In the genomic region with DNA sequence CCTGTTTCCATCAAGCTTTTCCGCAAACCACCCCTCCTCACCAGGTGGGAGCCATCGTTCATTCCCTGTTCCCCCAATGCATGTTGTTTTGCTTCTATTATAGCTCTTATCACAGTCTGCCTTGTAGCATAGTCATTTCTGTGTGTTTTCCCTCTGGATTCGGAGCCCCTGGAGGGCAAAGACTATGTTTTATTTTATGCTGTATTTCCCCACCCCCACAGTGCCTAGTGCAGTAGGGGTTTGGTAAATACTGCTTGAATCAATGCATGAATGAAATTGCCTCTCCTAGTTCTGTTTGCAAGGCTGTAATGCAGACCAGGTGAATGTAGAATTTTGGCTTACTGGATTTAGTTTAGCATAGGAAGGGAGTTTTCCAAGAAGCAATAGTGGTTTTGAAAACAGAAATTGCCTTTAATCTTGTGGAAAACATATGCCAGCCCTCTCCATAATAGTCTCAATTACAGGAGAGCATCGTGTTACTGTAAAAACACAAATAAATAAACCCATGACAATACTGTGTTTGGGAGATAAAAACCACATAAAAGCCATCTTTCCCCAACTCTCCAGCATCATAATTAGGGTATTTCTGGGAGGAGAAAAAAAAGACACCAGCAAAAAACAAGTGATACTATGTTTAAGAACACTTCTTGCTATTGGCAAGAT, we compare ENCODE assay signal across 15 cellular contexts.
A peak's percentile ranks its signal among the peaks of the same experiment; 100 is the strongest.
DNase-seq lines count a peak whose midpoint lies in the region; ATAC-seq, FAIRE-seq and TF ChIP-seq lines count a peak whose summit lies in the region.
"Had no signal": no experiment of that assay in that cellular context is flagged by ENCODE, and none has a peak within 500 bp of the region (broad histone marks: within the 10 kb centered on the region; RNA-seq: fewer than 3 reads in every experiment).

No MANE protein-coding gene starts in this region.

- H3K23ac ChIP-seq in mesenchymal stem cell (ENCODE audit: low read length in 2 of 2): no peak overlapping the region

- no peak overlapping the region for H4K8ac ChIP-seq in mesenchymal stem cell (ENCODE audit: low read length)

- H2BK5ac ChIP-seq in mesenchymal stem cell (ENCODE audit: low read depth, low read length, poor library complexity, severe bottlenecking): no peak overlapping the region

- CTCF ChIA-PET in HEK293 (lab: Yijun Ruan, JAX) (interaction anchor here (1.2 kb wide), 1 partner anchor 34 kb away, joined by 3 read pairs; no protein-coding TSS in a partner anchor), HepG2 (lab: Yijun Ruan, JAX; ENCODE audit: low intra/inter-chr PET ratio, low total read pairs) (no interaction called here)

- TF ChIP-seq RAD21 in HepG2 (CRISPR knock-in tag; IDR thresholded peaks at IDR 0.05): no peak

- H3K4me2 ChIP-seq in hepatocyte (peak overlapping the region; percentile 58), mesenchymal stem cell (ENCODE audit: low read length, poor library complexity, severe bottlenecking) (no peak overlapping the region), HepG2 (ENCODE audit: low read depth, low read length) (no peak overlapping the region)

- TF ChIP-seq POLR2A in HepG2 (IDR thresholded peaks at IDR 0.05; ENCODE audit: insufficient read depth in 1 of 2, low read depth in 2 of 2, low read length in 2 of 2): no peak

- H3K79me1 ChIP-seq in mesenchymal stem cell (replicated peaks; ENCODE audit: low read length, poor library complexity, severe bottlenecking): peaks cover 23% of the 10 kb centered on the region

- BruUV-seq in HepG2 (replicated peaks; lab: Mats Ljungman, UMichigan): no TSS peak

- no peak for FAIRE-seq in HepG2 (lab: Jason Lieb, UNC)

- H3K27ac ChIP-seq in HEK293 (ENCODE audit: extremely low read depth, low read depth, low read length): peak overlapping the region; percentile 61
- no peak overlapping the region for H3K27ac ChIP-seq in hepatocyte
- no peak overlapping the region for H3K27ac ChIP-seq in mesenchymal stem cell (ENCODE audit: low read length, poor library complexity, severe bottlenecking)
- H3K27ac ChIP-seq in HepG2 (ENCODE audit: extremely low read length, insufficient read depth, low read length): no peak overlapping the region
- H3K27ac ChIP-seq: SJCRH30 had no signal

- H4K20me1 ChIP-seq in hepatocyte (ENCODE audit: insufficient read depth, poor library complexity, severe bottlenecking): peaks cover 3% of the 10 kb centered on the region
- H4K20me1 ChIP-seq in HepG2 (ENCODE audit: insufficient read depth, low read length): no peaks in the 10 kb centered on the region

- H3K4me1 ChIP-seq in HEK293 (ENCODE audit: control insufficient read depth, insufficient read depth, low read length) (peaks cover 33% of the 10 kb centered on the region), hepatocyte (ENCODE audit: insufficient read depth) (peaks cover 29% of the 10 kb centered on the region), mesenchymal stem cell (ENCODE audit: control insufficient read depth, insufficient read depth, low read depth, low read length) (peaks cover 5% of the 10 kb centered on the region), HepG2 (ENCODE audit: insufficient read depth, low read length) (no peaks in the 10 kb centered on the region)

- 55% methylated on average over 4 of the region's 4 CpGs for WGBS in hepatocyte (ENCODE audit: low lambda C conversion rate, missing lambda C conversion rate)
- WGBS in mesenchymal stem cell: 90% methylated on average over 4 of the region's 4 CpGs
- WGBS in HepG2 (ENCODE audit: low lambda C conversion rate): 26% methylated on average over 4 of the region's 4 CpGs

- DNase-seq in NCI-H1417 (lab: John Stamatoyannopoulos, UW) (peak in 2 of 3 experiments; percentile 40 to 61), NCI-H1417 treated with DMSO at 0.1 percent for 48 hours (lab: John Stamatoyannopoulos, UW) (no peak), NCI-H748 (lab: John Stamatoyannopoulos, UW; ENCODE audit: unreplicated experiment) (peak; percentile 81), hepatocyte (ENCODE audit: low spot score) (no peak), mesenchymal stem cell (no peak), HepG2 (ENCODE audit: low spot score) (no peak)
- DNase-seq: 8988T, MM.1S, NCI-H1092, NCI-H187 treated with DMSO at 0.1 percent for 48 hours had no signal

- H3K9me3 ChIP-seq in HEK293 (ENCODE audit: control insufficient read depth, insufficient read depth, low read depth, low read length) (no peaks in the 10 kb centered on the region), hepatocyte (ENCODE audit: low read depth) (no peaks in the 10 kb centered on the region), mesenchymal stem cell (ENCODE audit: control insufficient read depth, low read length) (no peaks in the 10 kb centered on the region), HepG2 (ENCODE audit: low read length) (no peaks in the 10 kb centered on the region)
- H3K9me3 ChIP-seq: HAP-1 had no signal

- no peak overlapping the region for H2AK5ac ChIP-seq in mesenchymal stem cell (ENCODE audit: low read length, severe bottlenecking)

- H3K36me3 ChIP-seq in HEK293 (ENCODE audit: control insufficient read depth in 2 of 2, insufficient read depth in 1 of 2, low read length in 2 of 2): no peaks in the 10 kb centered on the region
- no peaks in the 10 kb centered on the region for H3K36me3 ChIP-seq in hepatocyte (replicated peaks; ENCODE audit: insufficient read depth, low read depth)
- H3K36me3 ChIP-seq in mesenchymal stem cell (ENCODE audit: control insufficient read depth in 1 of 2, insufficient read depth in 2 of 2, low read depth in 1 of 2, low read length in 2 of 2): no peaks in the 10 kb centered on the region
- no peaks in the 10 kb centered on the region for H3K36me3 ChIP-seq in HepG2 (replicated peaks in 1 of 2; ENCODE audit: control insufficient read depth in 1 of 2, insufficient read depth in 2 of 2, low read length in 2 of 2)
- H3K36me3 ChIP-seq: HAP-1, SJCRH30 had no signal

- H3K27me3 ChIP-seq in hepatocyte: no peaks in the 10 kb centered on the region
- H3K27me3 ChIP-seq in mesenchymal stem cell (ENCODE audit: control insufficient read depth in 1 of 2, insufficient read depth in 1 of 2, low read length in 2 of 2): no peaks in the 10 kb centered on the region
- H3K27me3 ChIP-seq in HepG2 (ENCODE audit: control insufficient read depth in 1 of 2, insufficient read depth in 2 of 2, low read length in 2 of 2): no peaks in the 10 kb centered on the region
- H3K27me3 ChIP-seq: SJCRH30 had no signal

- TF ChIP-seq EP300 in HepG2 (IDR thresholded peaks at IDR 0.05; ENCODE audit: low read depth in 2 of 2, low read length in 2 of 2): no peak
- no peak for TF ChIP-seq EP300 in HepG2 (CRISPR knock-in tag; IDR thresholded peaks at IDR 0.05; ENCODE audit: borderline replicate concordance)

- no peaks in the 10 kb centered on the region for H3K9me2 ChIP-seq in hepatocyte (replicated peaks; ENCODE audit: insufficient read depth)

- H3K79me2 ChIP-seq in hepatocyte: no peaks in the 10 kb centered on the region
- H3K79me2 ChIP-seq in HepG2 (ENCODE audit: insufficient read depth, low read length): no peaks in the 10 kb centered on the region

- no peak overlapping the region for H3K14ac ChIP-seq in mesenchymal stem cell (ENCODE audit: low read length in 2 of 2)

- ATAC-seq in HG03097 (IDR thresholded peaks at IDR 0.05; ENCODE audit: low FRiP score, unreplicated experiment): no peak
- no peak for ATAC-seq in HepG2
- ATAC-seq: Panc1 had no signal

- POLR2A ChIA-PET in HEK293 (lab: Yijun Ruan, JAX): interaction anchor here (0.6 kb wide), 1 partner anchor 8 kb away, joined by 3 read pairs; no protein-coding TSS in a partner anchor
- POLR2A ChIA-PET in HepG2 (lab: Yijun Ruan, JAX): no interaction called here

- TF ChIP-seq CTCF in HEK293 (tag by site-specific recombination; IDR thresholded peaks at IDR 0.05) (no peak; the same call in 1 of the 2 replicates), hepatocyte (IDR thresholded peaks at IDR 0.05; ENCODE audit: poor library complexity) (no peak), HepG2 (CRISPR knock-in tag; IDR thresholded peaks at IDR 0.05) (no peak)

- H3K4me3 ChIP-seq in HEK293 (ENCODE audit: low read depth, low read length): no peak overlapping the region
- H3K4me3 ChIP-seq in hepatocyte: no peak overlapping the region
- H3K4me3 ChIP-seq in mesenchymal stem cell (ENCODE audit: insufficient read depth in 1 of 2, low read depth in 1 of 2, low read length in 2 of 2): no peak overlapping the region
- H3K4me3 ChIP-seq in HepG2 (replicated peaks in 1 of 3; ENCODE audit: insufficient read depth in 1 of 3, low read depth in 2 of 3, low read length in 3 of 3): no peak overlapping the region
- H3K4me3 ChIP-seq: HAP-1, SJCRH30 had no signal

- in situ Hi-C loops in HepG2 (cut with HindIII; ENCODE audit: extremely low pct_ligation_motif_present, low pct_unique_long_range_greater_than_20kb): no loop called here

- H2AFZ ChIP-seq in hepatocyte (no peak overlapping the region), mesenchymal stem cell (ENCODE audit: low read depth, low read length) (no peak overlapping the region), HepG2 (ENCODE audit: low read length) (no peak overlapping the region)

- intact Hi-C loops in HepG2 (cut with micrococcal nuclease; ENCODE audit: unreplicated experiment): no loop called here

- H2BK15ac ChIP-seq in mesenchymal stem cell (ENCODE audit: low read depth, poor library complexity, severe bottlenecking): no peak overlapping the region

- no peak overlapping the region for H2BK120ac ChIP-seq in mesenchymal stem cell (ENCODE audit: low read depth, low read length)

- no peak overlapping the region for H4K91ac ChIP-seq in mesenchymal stem cell (ENCODE audit: low read length)

- no peak overlapping the region for H3K18ac ChIP-seq in mesenchymal stem cell (ENCODE audit: low read depth in 1 of 2, low read length in 2 of 2)

- H3K9ac ChIP-seq in mesenchymal stem cell (ENCODE audit: low read length) (no peak overlapping the region), HepG2 (ENCODE audit: insufficient read depth, low read depth, low read length) (no peak overlapping the region)

- no peak overlapping the region for H2BK12ac ChIP-seq in mesenchymal stem cell (ENCODE audit: low read length in 2 of 2)

- no peak overlapping the region for H3K4ac ChIP-seq in mesenchymal stem cell (ENCODE audit: low read depth in 1 of 2, low read length in 2 of 2)

TF ChIP-seq in HEK293, 187 proteins besides CTCF, POLR2A, EP300 and RAD21 (continues in another document):
- no peak for TF ChIP-seq ZNF596 (tag by site-specific recombination; IDR thresholded peaks at IDR 0.05)
- no peak for TF ChIP-seq YY2 (tag by site-specific recombination; IDR thresholded peaks at IDR 0.05)
- no peak for TF ChIP-seq REPIN1 (tag by site-specific recombination; IDR thresholded peaks at IDR 0.05; ENCODE audit: low read depth)
- 0 out of 2 replicates have a peak, but pooled peaks have one; percentile 27 for TF ChIP-seq ZNF423 (tag by site-specific recombination; IDR thresholded peaks at IDR 0.05)
- peak; percentile 20; the same call in 1 of the 2 replicates for TF ChIP-seq KLF1 (tag by site-specific recombination; IDR thresholded peaks at IDR 0.05)

TF ChIP-seq in HepG2, 621 proteins besides CTCF, POLR2A, EP300 and RAD21:
- TF ChIP-seq ZNF224 (CRISPR knock-in tag; IDR thresholded peaks at IDR 0.05): no peak
- TF ChIP-seq ZNF720 (CRISPR knock-in tag; IDR thresholded peaks at IDR 0.05): no peak

Comparison
In these comparisons a context has a peak if more than half of its experiments do, and no peak if none do; other contexts are left out.
1. DNase-seq: peak in NCI-H1417 (2 of 3) and NCI-H748 (single experiment); none in NCI-H1417 treated with DMSO at 0.1 percent for 48 hours (single experiment), hepatocyte (single experiment), mesenchymal stem cell (single experiment) and HepG2 (single experiment).